In genomic region chr13:26679411-26679810, GRCh38 we compare ENCODE assay signal across 16 cellular contexts.
DNase-seq lines count a peak whose midpoint lies in the region; ATAC-seq and TF ChIP-seq lines count a peak whose summit lies in the region.
"Had no signal": no experiment of that assay in that cellular context is flagged by ENCODE, and none has a peak within 500 bp of the region (broad histone marks: within the 10 kb centered on the region; RNA-seq: fewer than 3 reads in every experiment).

No MANE protein-coding gene starts in this region.

- no peak for ATAC-seq in HG03457 (IDR thresholded peaks at IDR 0.05; ENCODE audit: unreplicated experiment)
- ATAC-seq: mucosa of descending colon had no signal

- no peak overlapping the region for H3K27ac ChIP-seq in Peyer's patch
- H3K27ac ChIP-seq: right lobe of liver, suprapubic skin had no signal

- H3K9me3 ChIP-seq in Peyer's patch = no peaks in the 10 kb centered on the region
- H3K9me3 ChIP-seq: Caco-2, mucosa of descending colon, right lobe of liver, suprapubic skin had no signal

- no peaks in the 10 kb centered on the region for H3K36me3 ChIP-seq in Peyer's patch
- H3K36me3 ChIP-seq: right lobe of liver had no signal

- H3K27me3 ChIP-seq in Peyer's patch = no peaks in the 10 kb centered on the region
- H3K27me3 ChIP-seq: right lobe of liver, suprapubic skin had no signal

- H3K4me3 ChIP-seq in fibroblast of the aortic adventitia (ENCODE audit: low read depth, low read length) (no peak overlapping the region), skeletal muscle cell (ENCODE audit: low read depth, low read length) (no peak overlapping the region), Peyer's patch (no peak overlapping the region)
- H3K4me3 ChIP-seq: mucosa of descending colon, right lobe of liver, suprapubic skin had no signal

- no peaks in the 10 kb centered on the region for H3K4me1 ChIP-seq in Peyer's patch
- H3K4me1 ChIP-seq: Caco-2, right lobe of liver, suprapubic skin had no signal

- DNase-seq in HCEC 1CT (peak; percentile 81), astrocyte of the hippocampus (ENCODE audit: low read depth, low spot score) (peak; percentile 10), fibroblast of the aortic adventitia (ENCODE audit: low read depth) (peak; percentile 69), skeletal muscle cell (ENCODE audit: low read depth) (peak; percentile 43), NCI-H526 (lab: John Stamatoyannopoulos, UW) (no peak), C1 segment of cervical spinal cord (lab: John Stamatoyannopoulos, UW) (no peak), Peyer's patch (no peak)
- DNase-seq: activated naive CD4-positive, alpha-beta T cell treated with anti-CD3 and anti-CD28 coated beads, Interleukin-2, amount 50 U/mL, for 16 hours; Caco-2; effector CD8-positive, alpha-beta T cell; mucosa of descending colon; NCI-H1092 treated with DMSO at 0.1 percent for 48 hours; NCI-H446 treated with DMSO at 0.1 percent for 48 hours; right lobe of liver had no signal

- TF ChIP-seq CTCF in fibroblast of the aortic adventitia (IDR thresholded peaks at IDR 0.05; ENCODE audit: insufficient read depth, low read length) = no peak
- TF ChIP-seq CTCF in Peyer's patch (IDR thresholded peaks at IDR 0.05) = no peak

- TF ChIP-seq POLR2A in Peyer's patch (IDR thresholded peaks at IDR 0.05) = no peak

Comparison
In these comparisons a context has a peak if more than half of its experiments do, and no peak if none do; other contexts are left out.
1. DNase-seq: peak in HCEC 1CT (single experiment), astrocyte of the hippocampus (single experiment), fibroblast of the aortic adventitia (single experiment) and skeletal muscle cell (single experiment); none in NCI-H526 (0 of 2), C1 segment of cervical spinal cord (0 of 14) and Peyer's patch (0 of 3).